9 cellular contexts compared by ENCODE assay signal in the genomic region with DNA sequence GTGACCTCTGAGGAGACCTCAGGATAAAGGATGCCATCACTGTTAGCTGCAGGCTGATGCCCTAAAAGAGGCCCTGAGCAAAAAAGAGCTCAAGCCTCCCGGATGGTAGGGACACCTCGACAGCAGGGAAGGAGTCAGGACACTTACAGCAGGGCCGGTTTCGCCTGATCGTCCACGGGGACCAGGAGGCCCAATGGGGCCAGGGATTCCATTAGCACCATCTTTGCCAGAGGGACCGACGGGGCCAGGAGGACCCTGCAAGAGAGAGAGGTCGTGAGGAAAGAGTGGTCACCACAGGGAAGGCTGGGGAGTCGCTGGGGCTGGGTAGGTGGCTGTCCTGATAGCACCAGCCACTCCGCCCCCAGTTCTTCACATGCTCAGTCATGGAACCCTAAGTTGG. TPM values are rescaled to one million over a fixed set of nuclear protein-coding genes. Genes with fewer than 3 reads are reported as not detected.
"Had no signal": no experiment of that assay in that cellular context is flagged by ENCODE, and none has a peak within 500 bp of the region (broad histone marks: within the 10 kb centered on the region; RNA-seq: fewer than 3 reads in every experiment).

No MANE protein-coding gene starts in this region.

- DNase-seq: GM23248, GOT3, H7, HFFc6 had no signal

- H3K4me3 ChIP-seq: GM23248, HAP-1 had no signal

- H3K27me3 Mint-ChIP-seq: IgD-negative memory B cell had no signal

- H3K27ac ChIP-seq: GM23248, HL-60 had no signal

- ATAC-seq: HepG2 had no signal

- H3K9me3 ChIP-seq: HAP-1 had no signal

- H3K27ac Mint-ChIP-seq: HFFc6, IgD-negative memory B cell had no signal

- H3K9me3 Mint-ChIP-seq: HFFc6, IgD-negative memory B cell had no signal

- H3K4me3 Mint-ChIP-seq: HFFc6, IgD-negative memory B cell had no signal

- H3K4me1 ChIP-seq: HAP-1 had no signal

- H3K4me1 Mint-ChIP-seq: IgD-negative memory B cell had no signal

RNA-seq across cellular contexts. Expression of gene COL2A1, which starts 28.5 kb away (rescaled TPM):
- total RNA-seq: GM23248, H4, HFFc6 had no signal
- polyA plus RNA-seq: GM23248, IgD-negative memory B cell had no signal
